8 cellular contexts compared by ENCODE assay signal in the genomic region with DNA sequence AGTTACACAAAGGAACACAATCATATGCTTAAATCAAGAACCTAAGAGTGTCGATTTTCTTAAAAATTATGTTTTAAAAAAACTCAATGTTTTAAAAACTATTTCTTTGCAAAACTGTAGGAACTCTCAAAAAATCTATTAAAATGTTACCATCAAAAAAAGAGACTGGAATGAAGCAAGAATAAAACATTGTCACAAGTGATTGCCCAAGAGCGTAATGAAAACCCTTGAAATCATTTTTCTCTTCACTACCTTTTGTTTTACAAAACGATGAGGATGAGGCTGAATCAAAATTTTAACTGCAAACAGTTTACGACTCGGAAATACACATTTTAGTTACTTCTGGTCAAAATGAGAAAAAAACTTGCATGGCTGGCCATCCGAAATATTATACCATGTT. TPM values are rescaled to one million over a fixed set of nuclear protein-coding genes. Genes with fewer than 3 reads are reported as not detected.
DNase-seq lines count a peak whose midpoint lies in the region; ATAC-seq and TF ChIP-seq lines count a peak whose summit lies in the region.

No MANE protein-coding gene starts in this region.

- H2AFZ ChIP-seq in hepatocyte, result peak overlapping the region; percentile 61

- H3K9me2 ChIP-seq in hepatocyte (replicated peaks; ENCODE audit: insufficient read depth), result no peaks in the 10 kb centered on the region

- H3K9me3 ChIP-seq in hepatocyte (ENCODE audit: low read depth) (no peaks in the 10 kb centered on the region), skeletal muscle tissue (ENCODE audit: control insufficient read depth in 3 of 3, low read length in 3 of 3) (no peaks in the 10 kb centered on the region)

- no peak for DNase-seq in H7
- no peak for DNase-seq in activated B cell treated with CpG ODN at 0.5 μM for 24 hours
- no peak for DNase-seq in hepatocyte (ENCODE audit: low spot score)
- no peak for DNase-seq in DMS153 treated with DMSO at 0.1 percent for 48 hours (lab: John Stamatoyannopoulos, UW; ENCODE audit: unreplicated experiment)

- no peaks in the 10 kb centered on the region for H3K27me3 Mint-ChIP-seq in activated B cell treated with CpG ODN at 0.5 μM for 24 hours

- H3K4me2 ChIP-seq in hepatocyte, result peak overlapping the region; percentile 90

- peaks cover 27% of the 10 kb centered on the region for H3K4me1 ChIP-seq in hepatocyte (ENCODE audit: insufficient read depth)
- H3K4me1 ChIP-seq in skeletal muscle tissue (ENCODE audit: control insufficient read depth in 3 of 3, insufficient read depth in 3 of 3, low read length in 3 of 3), result peaks cover 14 to 22% (median 17%) of the 10 kb centered on the region in 3 donors

- peaks cover 79% of the 10 kb centered on the region for H3K79me2 ChIP-seq in hepatocyte

- peak overlapping the region; percentile 100 for H3K27ac ChIP-seq in hepatocyte
- no peak overlapping the region for H3K27ac ChIP-seq in skeletal muscle tissue (ENCODE audit: low read depth, low read length)

- no peaks in the 10 kb centered on the region for H3K27me3 ChIP-seq in H7 (ENCODE audit: control insufficient read depth, insufficient read depth, low read length)
- H3K27me3 ChIP-seq in hepatocyte, result no peaks in the 10 kb centered on the region
- no peaks in the 10 kb centered on the region for H3K27me3 ChIP-seq in skeletal muscle tissue (ENCODE audit: control insufficient read depth in 3 of 3, insufficient read depth in 3 of 3, low read length in 3 of 3)

- H4K20me1 ChIP-seq in hepatocyte (ENCODE audit: insufficient read depth, poor library complexity, severe bottlenecking), result peaks cover 53% of the 10 kb centered on the region

- peaks cover 55% of the 10 kb centered on the region for H3K36me3 Mint-ChIP-seq in activated B cell treated with CpG ODN at 0.5 μM for 24 hours (ENCODE audit: low read depth)

- ATAC-seq in activated B cell treated with CpG ODN at 0.5 μM for 24 hours (ENCODE audit: low read depth) (no peak), HG02798 (IDR thresholded peaks at IDR 0.05; ENCODE audit: poor library complexity, unreplicated experiment) (no peak), GM21529 (IDR thresholded peaks at IDR 0.05; ENCODE audit: unreplicated experiment) (no peak), HG03571 (IDR thresholded peaks at IDR 0.05; ENCODE audit: unreplicated experiment) (no peak)

- WGBS in hepatocyte (ENCODE audit: low lambda C conversion rate, missing lambda C conversion rate), result 2% methylated on average over 6 of the region's 6 CpGs

- intact Hi-C loops in activated B cell treated with CpG ODN at 0.5 μM for 24 hours (cut with micrococcal nuclease), result loop anchor here (10.0 kb wide), 1 partner anchor 211 kb away; no protein-coding TSS in a partner anchor

- TF ChIP-seq CTCF in activated B cell treated with CpG ODN at 0.5 μM for 24 hours (IDR thresholded peaks at IDR 0.05) (no peak), hepatocyte (IDR thresholded peaks at IDR 0.05; ENCODE audit: poor library complexity) (no peak)

- H3K9me3 Mint-ChIP-seq in activated B cell treated with CpG ODN at 0.5 μM for 24 hours, result no peaks in the 10 kb centered on the region

- POLR2A ChIA-PET in activated B cell treated with CpG ODN at 0.5 μM for 24 hours (lab: Charles Lee), result interaction anchor here (1.3 to 4.2 kb wide), 10 partner anchors 8 to 1379 kb away, joined by 3 to 75 read pairs (median 16); partner anchors contain the start of genes ACBD5, ANKRD26, APBB1IP and PDSS1

- CTCF ChIA-PET in activated B cell treated with CpG ODN at 0.5 μM for 24 hours (lab: Charles Lee), result interaction anchor here (1.5 kb wide), 1 partner anchor 427 kb away, joined by 5 read pairs; no protein-coding TSS in a partner anchor

- H3K27ac Mint-ChIP-seq in activated B cell treated with CpG ODN at 0.5 μM for 24 hours, result peak overlapping the region; percentile 100

- peak overlapping the region; percentile 96 to 99 (median 98) for H3K9ac ChIP-seq in skeletal muscle tissue (ENCODE audit: low read depth in 1 of 3, low read length in 3 of 3)

- peaks cover 44% of the 10 kb centered on the region for H3K4me1 Mint-ChIP-seq in activated B cell treated with CpG ODN at 0.5 μM for 24 hours

- H3K36me3 ChIP-seq in H7 (replicated peaks; ENCODE audit: control insufficient read depth, insufficient read depth, low read length) (peaks cover 5% of the 10 kb centered on the region), hepatocyte (replicated peaks; ENCODE audit: insufficient read depth, low read depth) (no peaks in the 10 kb centered on the region), skeletal muscle tissue (ENCODE audit: control insufficient read depth in 3 of 3, insufficient read depth in 3 of 3, low read length in 3 of 3) (peaks cover 4 to 7% (median 4%) of the 10 kb centered on the region in 3 donors)

- H3K4me3 Mint-ChIP-seq in activated B cell treated with CpG ODN at 0.5 μM for 24 hours, result peak overlapping the region; percentile 100

- peak overlapping the region; percentile 93 for H3K4me3 ChIP-seq in H7 (ENCODE audit: insufficient read depth, low read depth, low read length)
- H3K4me3 ChIP-seq in hepatocyte, result peak overlapping the region; percentile 91
- peak overlapping the region; percentile 92 to 100 (median 99) for H3K4me3 ChIP-seq in skeletal muscle tissue (ENCODE audit: low read length in 3 of 3)

RNA-seq across cellular contexts. Expression of gene YME1L1, which starts 0.9 kb away (rescaled TPM):
- 125 and 126 TPM in 2 replicates for total RNA-seq in H7 (2014; rRNA removed; shearing (Covaris generic))
- total RNA-seq in activated B cell treated with CpG ODN at 0.5 μM for 24 hours (85.6 and 92.4 TPM in 2 replicates), hepatocyte (96.9 and 108 TPM in 2 replicates), skeletal muscle tissue (109 TPM)
- 72.4 and 78.7 TPM in 2 replicates for polyA plus RNA-seq in hepatocyte

RNA-seq across cellular contexts. Expression of gene MASTL, which starts 1.8 kb away (rescaled TPM):
- total RNA-seq in H7 (2014; rRNA removed; shearing (Covaris generic)), result 53.4 and 73.2 TPM in 2 replicates
- total RNA-seq in activated B cell treated with CpG ODN at 0.5 μM for 24 hours (11.2 and 12.4 TPM in 2 replicates), hepatocyte (9.9 and 11.1 TPM in 2 replicates), skeletal muscle tissue (5.7 TPM)
- polyA plus RNA-seq in hepatocyte, result 3.5 and 4.8 TPM in 2 replicates

RNA-seq across cellular contexts. Expression of gene ANKRD26, which starts 53.0 kb away (rescaled TPM):
- 2.2 and 5.3 TPM in 2 replicates for total RNA-seq in H7 (2014; rRNA removed; shearing (Covaris generic))
- 6.0 and 7.7 TPM in 2 replicates for total RNA-seq in activated B cell treated with CpG ODN at 0.5 μM for 24 hours
- total RNA-seq in hepatocyte, result 8.7 and 9.1 TPM in 2 replicates
- 7.7 and 13.7 TPM in 2 replicates for polyA plus RNA-seq in hepatocyte
- total RNA-seq in skeletal muscle tissue, result 13.6 TPM
